Comparison of ENCODE assay signal across 17 cellular contexts in the genomic region with DNA sequence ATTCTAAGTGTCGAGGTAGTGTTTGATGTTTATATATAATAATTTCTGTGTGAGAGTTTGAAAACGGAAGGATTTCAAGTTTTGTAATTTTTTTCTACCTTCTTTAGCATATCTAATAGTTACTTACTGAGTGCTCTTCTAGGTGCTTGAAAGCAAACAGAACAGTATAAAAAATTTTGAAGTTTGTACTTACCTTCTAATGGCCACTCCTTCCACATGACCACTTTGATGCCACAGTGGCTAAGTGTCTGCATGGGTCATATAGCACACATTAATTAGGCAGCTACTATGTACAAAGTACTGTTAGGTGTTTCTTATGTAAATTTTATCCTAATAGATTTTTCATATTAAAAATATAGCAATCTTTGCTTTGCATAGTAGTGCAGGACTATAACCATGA. TPM values are rescaled to one million over a fixed set of nuclear protein-coding genes. Genes with fewer than 3 reads are reported as not detected.
A peak's percentile ranks its signal among the peaks of the same experiment; 100 is the strongest.
DNase-seq lines count a peak whose midpoint lies in the region; ATAC-seq and TF ChIP-seq lines count a peak whose summit lies in the region.
"Had no signal": no experiment of that assay in that cellular context is flagged by ENCODE, and none has a peak within 500 bp of the region (broad histone marks: within the 10 kb centered on the region; RNA-seq: fewer than 3 reads in every experiment).

No MANE protein-coding gene starts in this region.

- CTCF ChIA-PET in CD4-positive, alpha-beta T cell (lab: Charles Lee) = no interaction called here

- no peak overlapping the region for H3K4me3 ChIP-seq in CD4-positive, CD25-positive, alpha-beta regulatory T cell (ENCODE audit: low read depth, low read length)
- no peak overlapping the region for H3K4me3 ChIP-seq in upper lobe of right lung
- H3K4me3 ChIP-seq: GM23338 had no signal

- no peaks in the 10 kb centered on the region for H3K27me3 ChIP-seq in CD4-positive, CD25-positive, alpha-beta regulatory T cell (ENCODE audit: control insufficient read depth, insufficient read depth, low read length)
- no peaks in the 10 kb centered on the region for H3K27me3 ChIP-seq in CD4-positive, alpha-beta T cell (ENCODE audit: control insufficient read depth, insufficient read depth, low read length)
- no peaks in the 10 kb centered on the region for H3K27me3 ChIP-seq in upper lobe of right lung
- H3K27me3 ChIP-seq: BE2C had no signal

- intact Hi-C loops in CD4-positive, alpha-beta T cell (cut with DNase I, micrococcal nuclease) = loop anchor here (5.0 kb wide), 2 partner anchors 113 to 303 kb away; a partner anchor contains a TSS
- intact Hi-C loops in upper lobe of right lung (cut with DNase I) = no loop called here

- peaks cover 53% of the 10 kb centered on the region for H3K36me3 ChIP-seq in CD4-positive, CD25-positive, alpha-beta regulatory T cell (ENCODE audit: control insufficient read depth, insufficient read depth, low read length)
- peaks cover 60% of the 10 kb centered on the region for H3K36me3 ChIP-seq in upper lobe of right lung

- DNase-seq in CD4-positive, CD25-positive, alpha-beta regulatory T cell = no peak
- DNase-seq in CD4-positive, alpha-beta T cell = no peak
- DNase-seq in T-helper 17 cell (no peak), upper lobe of right lung (no peak)
- no peak for DNase-seq in activated CD4-positive, alpha-beta T cell treated with anti-CD3 and anti-CD28 coated beads, Interleukin-2, amount 50 U/mL, for 4 hours
- DNase-seq: ACHN; BE2C; C1 segment of cervical spinal cord; CD4-positive, alpha-beta memory T cell; DMS153; DMS79; GDM1; HCEC 1CT; HFFc6 had no signal

- H3K4me1 Mint-ChIP-seq in CD4-positive, CD25-positive, alpha-beta regulatory T cell = peaks cover 26 to 45% (median 41%) of the 10 kb centered on the region in 4 donors
- peaks cover 46% of the 10 kb centered on the region for H3K4me1 Mint-ChIP-seq in CD4-positive, alpha-beta T cell (ENCODE audit: low read depth)
- H3K4me1 Mint-ChIP-seq in T-helper 17 cell = peaks cover 27% of the 10 kb centered on the region

- peaks cover 7% of the 10 kb centered on the region for H3K4me1 ChIP-seq in CD4-positive, CD25-positive, alpha-beta regulatory T cell (ENCODE audit: control insufficient read depth, insufficient read depth, low read length, poor library complexity, severe bottlenecking)
- peaks cover 32% of the 10 kb centered on the region for H3K4me1 ChIP-seq in upper lobe of right lung
- H3K4me1 ChIP-seq: BE2C had no signal

- no peak for TF ChIP-seq CTCF in CD4-positive, alpha-beta T cell (IDR thresholded peaks at IDR 0.05)
- no peak for TF ChIP-seq CTCF in upper lobe of right lung (IDR thresholded peaks at IDR 0.05)

- no peak overlapping the region for H3K27ac ChIP-seq in CD4-positive, CD25-positive, alpha-beta regulatory T cell (ENCODE audit: insufficient read depth, low read length, poor library complexity, severe bottlenecking)
- H3K27ac ChIP-seq in CD4-positive, alpha-beta T cell (ENCODE audit: low read depth, low read length) = no peak overlapping the region
- no peak overlapping the region for H3K27ac ChIP-seq in upper lobe of right lung
- H3K27ac ChIP-seq: HL-60 had no signal

- H3K36me3 Mint-ChIP-seq in CD4-positive, CD25-positive, alpha-beta regulatory T cell = peaks cover 20% of the 10 kb centered on the region
- H3K36me3 Mint-ChIP-seq in CD4-positive, alpha-beta T cell (ENCODE audit: low read depth) = peaks cover 76% of the 10 kb centered on the region
- peaks cover 10% of the 10 kb centered on the region for H3K36me3 Mint-ChIP-seq in T-helper 17 cell (ENCODE audit: low read depth)

- no peak for ATAC-seq in CD4-positive, CD25-positive, alpha-beta regulatory T cell (ENCODE audit: low read depth in 2 of 2)
- ATAC-seq in CD4-positive, alpha-beta T cell (ENCODE audit: poor library complexity) = no peak
- no peak for ATAC-seq in T-helper 17 cell
- ATAC-seq in upper lobe of right lung = peak; percentile 48
- no peak for ATAC-seq in GM21447 (IDR thresholded peaks at IDR 0.05; ENCODE audit: unreplicated experiment)
- ATAC-seq: GM23338 had no signal

- H3K27me3 Mint-ChIP-seq in CD4-positive, CD25-positive, alpha-beta regulatory T cell = no peaks in the 10 kb centered on the region
- H3K27me3 Mint-ChIP-seq in CD4-positive, alpha-beta T cell = no peaks in the 10 kb centered on the region
- no peaks in the 10 kb centered on the region for H3K27me3 Mint-ChIP-seq in T-helper 17 cell
- H3K27me3 Mint-ChIP-seq: CD4-positive, alpha-beta memory T cell had no signal

- no peaks in the 10 kb centered on the region for H3K9me3 ChIP-seq in CD4-positive, CD25-positive, alpha-beta regulatory T cell (ENCODE audit: control insufficient read depth in 2 of 2, low read length in 2 of 2)
- H3K9me3 ChIP-seq in CD4-positive, alpha-beta T cell (ENCODE audit: control insufficient read depth, low read length) = no peaks in the 10 kb centered on the region
- H3K9me3 ChIP-seq in T-helper 17 cell (ENCODE audit: control insufficient read depth, low read length, poor library complexity, severe bottlenecking) (no peaks in the 10 kb centered on the region), upper lobe of right lung (no peaks in the 10 kb centered on the region)
- H3K9me3 ChIP-seq: BE2C had no signal

- H3K9me3 Mint-ChIP-seq in CD4-positive, CD25-positive, alpha-beta regulatory T cell = no peaks in the 10 kb centered on the region
- no peaks in the 10 kb centered on the region for H3K9me3 Mint-ChIP-seq in CD4-positive, alpha-beta T cell
- H3K9me3 Mint-ChIP-seq: CD4-positive, alpha-beta memory T cell; GM23338; HFFc6 had no signal

- no peak overlapping the region for H3K4me3 Mint-ChIP-seq in CD4-positive, CD25-positive, alpha-beta regulatory T cell
- H3K4me3 Mint-ChIP-seq in CD4-positive, alpha-beta T cell = no peak overlapping the region
- H3K4me3 Mint-ChIP-seq in T-helper 17 cell = no peak overlapping the region
- H3K4me3 Mint-ChIP-seq: GM23338, HFFc6 had no signal

- POLR2A ChIA-PET in CD4-positive, alpha-beta T cell (lab: Charles Lee) = no interaction called here

- peak overlapping the region in 2 of 3 donors; percentile 6 to 34 for H3K27ac Mint-ChIP-seq in CD4-positive, CD25-positive, alpha-beta regulatory T cell
- peak overlapping the region; percentile 1 for H3K27ac Mint-ChIP-seq in CD4-positive, alpha-beta T cell
- peak overlapping the region; percentile 87 for H3K27ac Mint-ChIP-seq in T-helper 17 cell
- H3K27ac Mint-ChIP-seq: HFFc6 had no signal

RNA-seq across cellular contexts. Expression of a gene that starts 21.1 kb away (rescaled TPM):
- 54.0 TPM for total RNA-seq in CD4-positive, CD25-positive, alpha-beta regulatory T cell
- polyA plus RNA-seq in CD4-positive, CD25-positive, alpha-beta regulatory T cell = 1 to 10 TPM; 3.8 to 6.2 (median 4.3) TPM
- 10 to 100 TPM; 54.8 to 55.7 TPM for total RNA-seq in CD4-positive, alpha-beta T cell
- total RNA-seq in T-helper 17 cell = 10 to 100 TPM; 47.7 to 51.2 TPM
- total RNA-seq in upper lobe of right lung = 33.1 TPM

RNA-seq across cellular contexts. Expression of a gene that starts 21.4 kb away (rescaled TPM):
- 21.2 TPM for total RNA-seq in CD4-positive, CD25-positive, alpha-beta regulatory T cell
- polyA plus RNA-seq in CD4-positive, CD25-positive, alpha-beta regulatory T cell = 10 to 100 TPM; 15.2 to 19.0 (median 15.9) TPM
- total RNA-seq in CD4-positive, alpha-beta T cell = 10 to 100 TPM; 10.6 to 11.4 TPM
- total RNA-seq in T-helper 17 cell (10 to 100 TPM; 15.5 to 16.0 TPM), upper lobe of right lung (16.3 TPM)

Comparison
In these comparisons a context has a peak if more than half of its experiments do, and no peak if none do; other contexts are left out.
1. H3K27ac Mint-ChIP-seq: peak in every context shown above with its lines; median percentile 87 in T-helper 17 cell; 20 in CD4-positive, CD25-positive, alpha-beta regulatory T cell; 1 in CD4-positive, alpha-beta T cell.